31 cellular contexts compared by ENCODE assay signal in genomic region chr14:102908766-102909455, GRCh38. TPM values are rescaled to one million over a fixed set of nuclear protein-coding genes. Genes with fewer than 3 reads are reported as not detected.
DNase-seq lines count a peak whose midpoint lies in the region; ATAC-seq, FAIRE-seq and TF ChIP-seq lines count a peak whose summit lies in the region.
"Had no signal": no experiment of that assay in that cellular context is flagged by ENCODE, and none has a peak within 500 bp of the region (broad histone marks: within the 10 kb centered on the region; RNA-seq: fewer than 3 reads in every experiment).

No MANE protein-coding gene starts in this region.

- H3K36me3 ChIP-seq in BLaER1 treated with 17β-estradiol and CSF1 and Interleukin-3, amounts not matched to agents 10 nM and 100 nM = peaks cover 25 to 62% (median 33%) of the 10 kb centered on the region in 11 experiments
- H3K36me3 ChIP-seq in H1 (ENCODE audit: control insufficient read depth in 2 of 4, insufficient read depth in 4 of 4, low read length in 3 of 4) = peaks cover 0 to 21% (median 7%) of the 10 kb centered on the region in 4 experiments; a peak in 3 of 8 replicates
- no peaks in the 10 kb centered on the region for H3K36me3 ChIP-seq in breast epithelium
- H3K36me3 ChIP-seq: prostate gland had no signal

- no peaks in the 10 kb centered on the region for H3K79me1 ChIP-seq in H1 (ENCODE audit: low read depth, low read length)

- no peak overlapping the region for H4K5ac ChIP-seq in H1 (ENCODE audit: insufficient read length, low read depth, low read length)

- H3K23ac ChIP-seq in H1 (ENCODE audit: insufficient read length) = no peak overlapping the region

- H3K27ac ChIP-seq in BLaER1 treated with 17β-estradiol and CSF1 and Interleukin-3, amounts not matched to agents 10 nM and 100 nM = no peak overlapping the region
- H3K27ac ChIP-seq in H1 (ENCODE audit: low read depth, low read length) = no peak overlapping the region
- no peak overlapping the region for H3K27ac ChIP-seq in breast epithelium
- H3K27ac ChIP-seq: C4-2B, epithelial cell of prostate, GM23248, prostate gland had no signal

- intact Hi-C loops in posterior vena cava (cut with DNase I) (no loop called here), breast epithelium (cut with DNase I; ENCODE audit: low total_unique reads) (no loop called here)

- H2AFZ ChIP-seq in H1 (ENCODE audit: low read length) = no peak overlapping the region
- H2AFZ ChIP-seq: GM23248 had no signal

- no peak for ATAC-seq in omental fat pad (ENCODE audit: low FRiP score)
- ATAC-seq: left cardiac atrium, sciatic nerve had no signal

- H2BK15ac ChIP-seq in H1 (ENCODE audit: low read length) = no peak overlapping the region

- H3K4ac ChIP-seq in H1 (replicated peaks; ENCODE audit: insufficient read length, low read depth, low read length) = no peak overlapping the region

- no peak for FAIRE-seq in H1 (lab: Jason Lieb, UNC)
- FAIRE-seq: bronchial epithelial cell, colon, HTR-8/SVneo had no signal

- H2BK20ac ChIP-seq in H1 (ENCODE audit: low read length) = no peak overlapping the region

- H4K8ac ChIP-seq in H1 (ENCODE audit: extremely low read depth, insufficient read depth, low read length) = peak overlapping the region; percentile 40

- H3K4me3 ChIP-seq in BLaER1 treated with 17β-estradiol and CSF1 and Interleukin-3, amounts not matched to agents 10 nM and 100 nM = no peak overlapping the region
- H3K4me3 ChIP-seq in H1 (ENCODE audit: extremely low read depth in 1 of 4, insufficient read depth in 2 of 4, low read depth in 3 of 4, low read length in 4 of 4) (no peak overlapping the region), breast epithelium (no peak overlapping the region)
- H3K4me3 ChIP-seq: GM23248, prostate gland, SK-N-MC had no signal

- no peak overlapping the region for H2AK5ac ChIP-seq in H1 (ENCODE audit: low read depth, low read length)

- no peak overlapping the region for H3K56ac ChIP-seq in H1 (replicated peaks; ENCODE audit: insufficient read length, low read depth, low read length)

- no peak for TF ChIP-seq CTCF in H1 (IDR thresholded peaks at IDR 0.05; ENCODE audit: control extremely low read depth in 1 of 3, insufficient read depth in 1 of 3, low read depth in 1 of 3, low read length in 3 of 3)
- no peak for TF ChIP-seq CTCF in omental fat pad (IDR thresholded peaks at IDR 0.05)
- TF ChIP-seq CTCF in breast epithelium (IDR thresholded peaks at IDR 0.05) = no peak

- 0 out of 22 replicates have a peak overlapping the region, but pooled peaks of 1 of the 11 experiments have one; percentile 29 for H3K9ac ChIP-seq in BLaER1 treated with 17β-estradiol and CSF1 and Interleukin-3, amounts not matched to agents 10 nM and 100 nM
- no peak overlapping the region for H3K9ac ChIP-seq in H1 (replicated peaks in 1 of 4; ENCODE audit: extremely low read depth in 1 of 4, low read depth in 3 of 4, low read length in 3 of 4)
- H3K9ac ChIP-seq: GM23248 had no signal

- TF ChIP-seq RAD21 in H1 (IDR thresholded peaks at IDR 0.05 in 1 of 2, conservative IDR thresholded peaks at IDR 0.05 in 1 of 2; ENCODE audit: low read depth in 2 of 2, low read length in 2 of 2) = no peak

- H3K79me2 ChIP-seq in H1 (ENCODE audit: control insufficient read depth in 1 of 2, insufficient read depth in 2 of 2, low read length in 2 of 2) = no peaks in the 10 kb centered on the region

- no peaks in the 10 kb centered on the region; a peak in 1 of 22 replicates for H3K9me3 ChIP-seq in BLaER1 treated with 17β-estradiol and CSF1 and Interleukin-3, amounts not matched to agents 10 nM and 100 nM (replicated peaks in 1 of 11)
- H3K9me3 ChIP-seq in H1 (ENCODE audit: insufficient read depth in 2 of 2, low read depth in 1 of 2, low read length in 1 of 2) = peaks cover 3 to 15% of the 10 kb centered on the region in 2 experiments; a peak in 2 of 4 replicates
- no peaks in the 10 kb centered on the region for H3K9me3 ChIP-seq in breast epithelium
- H3K9me3 ChIP-seq: prostate gland had no signal

- no peaks in the 10 kb centered on the region for H3K27me3 ChIP-seq in BLaER1 treated with 17β-estradiol and CSF1 and Interleukin-3, amounts not matched to agents 10 nM and 100 nM
- H3K27me3 ChIP-seq in H1 (replicated peaks in 1 of 4; ENCODE audit: control insufficient read depth in 3 of 4, extremely low read depth in 1 of 4, insufficient read depth in 3 of 4, low read length in 3 of 4) = no peaks in the 10 kb centered on the region
- H3K27me3 ChIP-seq in breast epithelium = no peaks in the 10 kb centered on the region

- H3K18ac ChIP-seq in H1 (ENCODE audit: extremely low read depth, low read length) = no peak overlapping the region

- H2BK12ac ChIP-seq in H1 (ENCODE audit: low read depth, low read length) = no peak overlapping the region

- no peak overlapping the region for H4K91ac ChIP-seq in H1 (replicated peaks; ENCODE audit: insufficient read length, low read length)

- H3K4me2 ChIP-seq in BLaER1 treated with 17β-estradiol and CSF1 and Interleukin-3, amounts not matched to agents 10 nM and 100 nM = peak overlapping the region in 8 of 11 experiments; percentile 68 to 94 (median 91); a peak in 12 of 22 replicates
- H3K4me2 ChIP-seq in H1 (ENCODE audit: insufficient read depth in 1 of 2, low read depth in 2 of 2, low read length in 2 of 2) = no peak overlapping the region

- no peaks in the 10 kb centered on the region for H3K23me2 ChIP-seq in H1 (ENCODE audit: low read depth, low read length)

- no peak overlapping the region for H3K14ac ChIP-seq in H1 (ENCODE audit: insufficient read length)

- no peak overlapping the region for H2BK120ac ChIP-seq in H1 (replicated peaks; ENCODE audit: low read depth, low read length)

- 93% methylated on average over 29 of the region's 29 CpGs; no CpG with 5 or more reads in 1 of the 2 experiments for WGBS in H1 (ENCODE audit: extremely low coverage in 1 of 2, insufficient coverage in 1 of 2, insufficient read length in 1 of 2, insufficient replicate concordance in 2 of 2, low coverage in 1 of 2, low lambda C conversion rate in 2 of 2, missing lambda C conversion rate in 1 of 2), 2 experiments

- DNase-seq in 8988T = peak; percentile 20
- DNase-seq in H1 (ENCODE audit: low read depth in 1 of 2, low spot score in 2 of 2) = no peak
- DNase-seq in posterior vena cava (ENCODE audit: low spot score) = peak; percentile 70
- no peak for DNase-seq in islet precursor cell
- DNase-seq in omental fat pad (ENCODE audit: low spot score) = no peak
- DNase-seq in breast epithelium (ENCODE audit: low spot score in 2 of 2) = no peak
- DNase-seq: activated B cell treated with CpG ODN at 0.5 μM for 24 hours; activated CD4-positive, alpha-beta T cell treated with anti-CD3 and anti-CD28 coated beads, Interleukin-2, amount 10 ng/mL, durations not matched to agents 7 days and 5 days; activated naive CD4-positive, alpha-beta T cell treated with anti-CD3 and anti-CD28 coated beads, Interleukin-2, amount 50 U/mL, for 16 hours; DND-41; effector CD4-positive, alpha-beta T cell; GF-D8; GM23248; HFFc6; hypothalamus; left cardiac atrium; NCI-H1092 treated with DMSO at 0.1 percent for 48 hours; NCI-H187; NCI-H2171 treated with DMSO at 0.1 percent for 48 hours; NCI-H510A treated with DMSO at 0.1 percent for 48 hours; stimulated activated CD4-positive, alpha-beta T cell treated with anti-CD3 and anti-CD28 coated beads, Interleukin-4, amount 100 ng/mL, for 1 hour had no signal

- no peak for TF ChIP-seq POLR2A in H1 (IDR thresholded peaks at IDR 0.05; ENCODE audit: control extremely low read depth in 1 of 2, low read depth in 2 of 2, low read length in 2 of 2)
- TF ChIP-seq POLR2A in breast epithelium (IDR thresholded peaks at IDR 0.05) = no peak

- CTCF ChIA-PET in H1 (lab: Charles Lee; ENCODE audit: partially characterized antibody) = interaction anchor here (0.6 to 0.8 kb wide), 2 partner anchors 214 to 342 kb away, joined by 3 read pairs; no protein-coding TSS in a partner anchor

- H3K4me1 ChIP-seq in BLaER1 treated with 17β-estradiol and CSF1 and Interleukin-3, amounts not matched to agents 10 nM and 100 nM = peaks cover 0 to 46% (median 38%) of the 10 kb centered on the region in 10 experiments; a peak in 16 of 20 replicates
- no peaks in the 10 kb centered on the region; a peak in 1 of 7 replicates for H3K4me1 ChIP-seq in H1 (replicated peaks in 1 of 4; ENCODE audit: control insufficient read depth in 3 of 4, insufficient read depth in 4 of 4, low read length in 3 of 4)
- no peaks in the 10 kb centered on the region for H3K4me1 ChIP-seq in breast epithelium
- H3K4me1 ChIP-seq: prostate gland had no signal

- POLR2A ChIA-PET in H1 (lab: Charles Lee; ENCODE audit: partially characterized antibody) = no interaction called here

- peaks cover 34 to 64% (median 42%) of the 10 kb centered on the region in 11 experiments; a peak in 21 of 22 replicates for H4K20me1 ChIP-seq in BLaER1 treated with 17β-estradiol and CSF1 and Interleukin-3, amounts not matched to agents 10 nM and 100 nM
- H4K20me1 ChIP-seq in H1 (replicated peaks in 1 of 2; ENCODE audit: control insufficient read depth in 1 of 2, insufficient read depth in 2 of 2, low read length in 2 of 2) = no peaks in the 10 kb centered on the region

- TF ChIP-seq EP300 in H1 (IDR thresholded peaks at IDR 0.05; ENCODE audit: borderline replicate concordance in 1 of 2, low read depth in 2 of 2, low read length in 2 of 2) = no peak

- no peak overlapping the region for H2BK5ac ChIP-seq in H1 (ENCODE audit: low read depth, low read length)

TF ChIP-seq in H1, 55 proteins besides CTCF, POLR2A, EP300 and RAD21:
- TF ChIP-seq KDM1A (IDR thresholded peaks at IDR 0.05; ENCODE audit: borderline replicate concordance, low read length) (no peak), YY1 (IDR thresholded peaks at IDR 0.05; ENCODE audit: low read depth, low read length) (no peak), KDM4A (IDR thresholded peaks at IDR 0.05; ENCODE audit: low read depth, low read length, severe bottlenecking) (no peak), GTF2F1 (IDR thresholded peaks at IDR 0.05; ENCODE audit: borderline replicate concordance, low read depth, low read length) (no peak), GABPA (IDR thresholded peaks at IDR 0.05; ENCODE audit: borderline replicate concordance, insufficient read depth, low read length) (no peak), ZNF274 (IDR thresholded peaks at IDR 0.05; ENCODE audit: borderline replicate concordance, extremely low read depth, low read length) (no peak)
TF ChIP-seq in H1: peak in this region for 0.

RNA-seq across cellular contexts. Expression of gene AMN, which starts 13.6 kb away (rescaled TPM):
- total RNA-seq in H1 (2021; fragmentation: NEBNext Ultra II Directional; extraction: Animal tissue kit (Norgen Biotek cat#: 25700)) = 0.99 and 1.5 TPM in 2 replicates
- polyA plus RNA-seq in H1 (2011; rRNA removed) = 0.77 and 1.5 TPM in 2 replicates
- polyA plus RNA-seq in H1 (2011; cell fraction: cytosol; rRNA removed) = 0.78 TPM
- 5.4 TPM for polyA plus RNA-seq in H1 (2011; cell fraction: nucleus; rRNA removed)
- 0.54 to 0.84 TPM (median 0.70 TPM) in 4 replicates for polyA plus RNA-seq in H1 (2012, experiment 1 of 2)
- 0.45 TPM for polyA plus RNA-seq in H1 (2012, experiment 2 of 2)
- polyA plus RNA-seq in H1 (2013, experiment 1 of 2) = 1.5 TPM
- polyA plus RNA-seq in H1 (2013, experiment 2 of 2) = 1.3 TPM
- 0.16 TPM in 1 of 2 replicates, not detected in the other for polyA minus RNA-seq in H1 (2011; rRNA and poly(A)+ RNA removed)
- polyA minus RNA-seq in H1 (2011; cell fraction: cytosol; rRNA and poly(A)+ RNA removed) = 0.59 TPM
- 0.50 TPM for polyA minus RNA-seq in H1 (2011; cell fraction: nucleus; rRNA and poly(A)+ RNA removed)
- total RNA-seq in posterior vena cava (under 1 TPM in 1 of 2 donors, not detected in 1; 0.10 TPM), omental fat pad (1 to 10 TPM in 2 of 4 donors, under 1 TPM in 2; 0.72 to 2.7 (median 1.7) TPM), breast epithelium (under 1 TPM; 0.16 to 0.88 (median 0.66) TPM)
- total RNA-seq: GM23248, HFFc6, RPMI7951 had no signal
- polyA plus RNA-seq: GM23248 had no signal

Comparison
In these comparisons a context has a peak if more than half of its experiments do, and no peak if none do; other contexts are left out.
1. DNase-seq: peak in 8988T (single experiment) and posterior vena cava (single experiment); none in H1 (0 of 2), islet precursor cell (single experiment), omental fat pad (single experiment) and breast epithelium (0 of 2).
2. H3K4me2 ChIP-seq: peak in BLaER1 treated with 17β-estradiol and CSF1 and Interleukin-3, amounts not matched to agents 10 nM and 100 nM (8 of 11); none in H1 (0 of 2).